1 cellular context compared by ENCODE assay signal in the genomic region with DNA sequence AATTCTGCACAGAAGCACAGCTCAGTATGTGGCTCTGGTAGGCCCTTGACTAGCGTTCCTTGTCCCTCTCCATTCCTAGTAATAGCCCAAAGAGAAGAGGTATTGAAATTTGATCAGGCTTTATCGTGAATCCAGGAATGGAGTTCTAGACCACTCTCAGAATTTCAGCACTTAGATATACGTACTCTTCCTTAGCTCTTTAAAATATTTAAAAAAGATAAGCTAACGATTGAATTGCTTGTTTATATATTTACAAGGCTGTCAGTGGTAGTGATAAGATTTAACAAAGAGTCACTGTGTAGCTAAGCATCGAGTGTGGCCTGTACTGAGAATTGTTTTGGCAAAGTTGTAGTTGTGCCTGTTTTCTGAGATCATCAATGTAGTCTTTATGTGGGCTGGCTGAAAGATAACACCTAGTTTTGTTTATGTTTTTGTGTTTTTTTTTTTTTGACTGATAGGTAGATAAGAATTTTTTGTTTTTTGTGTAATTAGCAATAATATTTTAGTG.
A peak's percentile ranks its signal among the peaks of the same experiment; 100 is the strongest.
TF ChIP-seq lines count a peak whose summit lies in the region.

No MANE protein-coding gene starts in this region.

TF ChIP-seq in HEK293, 187 proteins besides CTCF, POLR2A, EP300 and RAD21 (continued from another document):
- TF ChIP-seq ZSCAN5A (tag by site-specific recombination; IDR thresholded peaks at IDR 0.05) = no peak
- no peak for TF ChIP-seq ZNF140 (tag by site-specific recombination; IDR thresholded peaks at IDR 0.05)
- no peak for TF ChIP-seq ZBTB8A (tag by site-specific recombination; IDR thresholded peaks at IDR 0.05)
- TF ChIP-seq ZBTB17 (tag by site-specific recombination; IDR thresholded peaks at IDR 0.05) = peak; percentile 84
- peak; percentile 78 for TF ChIP-seq ZNF843 (tag by site-specific recombination; IDR thresholded peaks at IDR 0.05)
- TF ChIP-seq ZFP3 (tag by site-specific recombination; IDR thresholded peaks at IDR 0.05; ENCODE audit: low read depth) = no peak
- no peak for TF ChIP-seq ZNF266 (tag by site-specific recombination; IDR thresholded peaks at IDR 0.05; ENCODE audit: low read depth)
- 0 out of 2 replicates have a peak, but pooled peaks have one; percentile 26 for TF ChIP-seq ZNF600 (tag by site-specific recombination; IDR thresholded peaks at IDR 0.05)
- no peak; the same call in 1 of the 2 replicates for TF ChIP-seq ZNF366 (tag by site-specific recombination; conservative IDR thresholded peaks at IDR 0.05)
- TF ChIP-seq ZNF707 (tag by site-specific recombination; IDR thresholded peaks at IDR 0.05) = no peak
- TF ChIP-seq ZNF19 (tag by site-specific recombination; IDR thresholded peaks at IDR 0.05; ENCODE audit: low read depth) = no peak
- TF ChIP-seq ZNF548 (tag by site-specific recombination; IDR thresholded peaks at IDR 0.05) = no peak
- TF ChIP-seq, protein P1, sequence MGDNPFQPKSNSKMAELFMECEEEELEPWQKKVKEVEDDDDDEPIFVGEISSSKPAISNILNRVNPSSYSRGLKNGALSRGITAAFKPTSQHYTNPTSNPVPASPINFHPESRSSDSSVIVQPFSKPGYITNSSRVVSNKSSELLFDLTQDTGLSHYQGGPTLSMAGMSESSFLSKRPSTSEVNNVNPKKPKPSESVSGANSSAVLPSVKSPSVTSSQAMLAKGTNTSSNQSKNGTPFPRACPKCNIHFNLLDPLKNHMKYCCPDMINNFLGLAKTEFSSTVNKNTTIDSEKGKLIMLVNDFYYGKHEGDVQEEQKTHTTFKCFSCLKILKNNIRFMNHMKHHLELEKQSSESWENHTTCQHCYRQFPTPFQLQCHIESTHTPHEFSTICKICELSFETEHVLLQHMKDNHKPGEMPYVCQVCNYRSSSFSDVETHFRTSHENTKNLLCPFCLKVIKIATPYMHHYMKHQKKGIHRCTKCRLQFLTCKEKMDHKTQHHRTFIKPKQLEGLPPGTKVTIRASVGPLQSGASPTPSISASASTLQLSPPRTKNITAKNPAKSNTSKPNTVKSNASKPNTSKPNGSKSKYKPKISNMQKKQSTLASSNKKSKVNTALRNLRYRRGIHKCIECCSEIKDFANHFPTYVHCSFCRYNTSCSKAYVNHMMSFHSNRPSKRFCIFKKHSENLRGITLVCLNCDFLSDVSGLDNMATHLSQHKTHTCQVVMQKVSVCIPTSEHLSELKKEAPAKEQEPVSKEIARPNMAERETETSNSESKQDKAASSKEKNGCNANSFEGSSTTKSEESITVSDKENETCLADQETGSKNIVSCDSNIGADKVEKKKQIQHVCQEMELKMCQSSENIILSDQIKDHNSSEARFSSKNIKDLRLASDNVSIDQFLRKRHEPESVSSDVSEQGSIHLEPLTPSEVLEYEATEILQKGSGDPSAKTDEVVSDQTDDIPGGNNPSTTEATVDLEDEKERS (tag by site-specific recombination; IDR thresholded peaks at IDR 0.05) = no peak
- TF ChIP-seq, protein P2, sequence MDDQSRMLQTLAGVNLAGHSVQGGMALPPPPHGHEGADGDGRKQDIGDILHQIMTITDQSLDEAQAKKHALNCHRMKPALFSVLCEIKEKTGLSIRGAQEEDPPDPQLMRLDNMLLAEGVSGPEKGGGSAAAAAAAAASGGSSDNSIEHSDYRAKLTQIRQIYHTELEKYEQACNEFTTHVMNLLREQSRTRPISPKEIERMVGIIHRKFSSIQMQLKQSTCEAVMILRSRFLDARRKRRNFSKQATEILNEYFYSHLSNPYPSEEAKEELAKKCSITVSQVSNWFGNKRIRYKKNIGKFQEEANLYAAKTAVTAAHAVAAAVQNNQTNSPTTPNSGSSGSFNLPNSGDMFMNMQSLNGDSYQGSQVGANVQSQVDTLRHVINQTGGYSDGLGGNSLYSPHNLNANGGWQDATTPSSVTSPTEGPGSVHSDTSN (CRISPR knock-in tag; IDR thresholded peaks at IDR 0.05) = no peak
- no peak for TF ChIP-seq MYNN (tag by site-specific recombination; IDR thresholded peaks at IDR 0.05; ENCODE audit: borderline replicate concordance)
- TF ChIP-seq ZNF629 (tag by site-specific recombination; IDR thresholded peaks at IDR 0.05) = peak; percentile 41; the same call in 1 of the 2 replicates
- TF ChIP-seq ZNF404 (tag by site-specific recombination; IDR thresholded peaks at IDR 0.05) = no peak
- no peak for TF ChIP-seq KLF10 (tag by site-specific recombination; IDR thresholded peaks at IDR 0.05)
- peak; percentile 30; the same call in 1 of the 2 replicates for TF ChIP-seq ZNF610 (tag by site-specific recombination; IDR thresholded peaks at IDR 0.05; ENCODE audit: borderline replicate concordance)
- TF ChIP-seq, protein P3, sequence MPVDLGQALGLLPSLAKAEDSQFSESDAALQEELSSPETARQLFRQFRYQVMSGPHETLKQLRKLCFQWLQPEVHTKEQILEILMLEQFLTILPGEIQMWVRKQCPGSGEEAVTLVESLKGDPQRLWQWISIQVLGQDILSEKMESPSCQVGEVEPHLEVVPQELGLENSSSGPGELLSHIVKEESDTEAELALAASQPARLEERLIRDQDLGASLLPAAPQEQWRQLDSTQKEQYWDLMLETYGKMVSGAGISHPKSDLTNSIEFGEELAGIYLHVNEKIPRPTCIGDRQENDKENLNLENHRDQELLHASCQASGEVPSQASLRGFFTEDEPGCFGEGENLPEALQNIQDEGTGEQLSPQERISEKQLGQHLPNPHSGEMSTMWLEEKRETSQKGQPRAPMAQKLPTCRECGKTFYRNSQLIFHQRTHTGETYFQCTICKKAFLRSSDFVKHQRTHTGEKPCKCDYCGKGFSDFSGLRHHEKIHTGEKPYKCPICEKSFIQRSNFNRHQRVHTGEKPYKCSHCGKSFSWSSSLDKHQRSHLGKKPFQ (tag by site-specific recombination; IDR thresholded peaks at IDR 0.05) = peak; percentile 35; the same call in 1 of the 2 replicates
- 0 out of 2 replicates have a peak, but pooled peaks have one; percentile 19 for TF ChIP-seq ZNF530 (tag by site-specific recombination; IDR thresholded peaks at IDR 0.05; ENCODE audit: low read depth)
- TF ChIP-seq TCF7L2 (IDR thresholded peaks at IDR 0.05; ENCODE audit: borderline replicate concordance, low read depth, low read length) = peak; percentile 62; the same call in 1 of the 2 replicates
- peak; percentile 74 for TF ChIP-seq ZXDB (tag by site-specific recombination; IDR thresholded peaks at IDR 0.05)
- TF ChIP-seq ZNF335 (tag by site-specific recombination; conservative IDR thresholded peaks at IDR 0.05) = 0 out of 2 replicates have a peak, but pooled peaks have one; percentile 49
- 0 out of 2 replicates have a peak, but pooled peaks have one; percentile 20 for TF ChIP-seq PRDM4 (tag by site-specific recombination; IDR thresholded peaks at IDR 0.05)
- peak; percentile 50; the same call in 1 of the 2 replicates for TF ChIP-seq OSR2 (tag by site-specific recombination; IDR thresholded peaks at IDR 0.05)
- peak; percentile 70 for TF ChIP-seq FEZF1 (tag by site-specific recombination; IDR thresholded peaks at IDR 0.05)
- TF ChIP-seq IKZF3 (tag by site-specific recombination; IDR thresholded peaks at IDR 0.05) = 0 out of 2 replicates have a peak, but pooled peaks have one; percentile 25
TF ChIP-seq in HEK293: peak in this region for 17.
